18 cellular contexts compared by ENCODE assay signal in the genomic region with DNA sequence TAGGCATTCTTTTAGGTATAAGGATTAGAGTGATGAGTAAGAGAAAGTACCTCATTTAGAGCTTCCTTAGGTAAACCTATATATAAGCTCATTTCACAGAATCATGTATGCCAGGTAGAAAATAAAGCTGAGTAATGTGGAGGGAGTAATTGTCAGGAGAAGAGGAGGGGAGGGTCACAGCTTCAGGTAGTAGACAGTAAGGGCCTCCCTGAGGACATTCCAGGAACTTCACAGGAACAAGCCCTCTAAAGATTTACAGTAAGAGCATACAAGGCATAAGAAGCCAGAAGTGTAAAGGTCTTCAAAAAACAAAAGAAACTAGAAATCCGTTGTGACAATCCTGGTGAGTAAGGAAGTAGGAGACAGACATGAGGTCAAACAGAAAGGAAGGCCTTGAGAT. TPM values are rescaled to one million over a fixed set of nuclear protein-coding genes. Genes with fewer than 3 reads are reported as not detected.
DNase-seq lines count a peak whose midpoint lies in the region; ATAC-seq and TF ChIP-seq lines count a peak whose summit lies in the region.
"Had no signal": no experiment of that assay in that cellular context is flagged by ENCODE, and none has a peak within 500 bp of the region (broad histone marks: within the 10 kb centered on the region; RNA-seq: fewer than 3 reads in every experiment).

No MANE protein-coding gene starts in this region.

- H3K4me1 Mint-ChIP-seq in activated CD4-positive, alpha-beta T cell treated with anti-CD3 and anti-CD28 coated beads for 36 hours, result peaks cover 4% of the 10 kb centered on the region
- peaks cover 1% of the 10 kb centered on the region for H3K4me1 Mint-ChIP-seq in activated CD4-positive, alpha-beta T cell treated with anti-CD3 and anti-CD28 coated beads, Interleukin-2, amount 10 ng/mL, durations not matched to agents 7 days and 5 days
- H3K4me1 Mint-ChIP-seq in T-cell (no peaks in the 10 kb centered on the region), nephron (no peaks in the 10 kb centered on the region), CD14-positive monocyte (no peaks in the 10 kb centered on the region)
- H3K4me1 Mint-ChIP-seq in stimulated activated naive CD8-positive, alpha-beta T cell treated with anti-CD3 and anti-CD28 coated beads, Interleukin-15, amount 100 ng/mL, for 72 hours, result no peaks in the 10 kb centered on the region

- H3K9me3 Mint-ChIP-seq in activated CD4-positive, alpha-beta T cell treated with anti-CD3 and anti-CD28 coated beads for 36 hours (ENCODE audit: low read depth), result no peaks in the 10 kb centered on the region
- H3K9me3 Mint-ChIP-seq in activated CD4-positive, alpha-beta T cell treated with anti-CD3 and anti-CD28 coated beads, Interleukin-2, amount 10 ng/mL, durations not matched to agents 7 days and 5 days, result no peaks in the 10 kb centered on the region
- H3K9me3 Mint-ChIP-seq in T-cell (no peaks in the 10 kb centered on the region), nephron (no peaks in the 10 kb centered on the region), CD14-positive monocyte (no peaks in the 10 kb centered on the region)
- no peaks in the 10 kb centered on the region for H3K9me3 Mint-ChIP-seq in stimulated activated naive CD8-positive, alpha-beta T cell treated with anti-CD3 and anti-CD28 coated beads, Interleukin-15, amount 100 ng/mL, for 72 hours

- no peak overlapping the region for H3K4me3 Mint-ChIP-seq in activated CD4-positive, alpha-beta T cell treated with anti-CD3 and anti-CD28 coated beads for 36 hours
- no peak overlapping the region for H3K4me3 Mint-ChIP-seq in activated CD4-positive, alpha-beta T cell treated with anti-CD3 and anti-CD28 coated beads, Interleukin-2, amount 10 ng/mL, durations not matched to agents 7 days and 5 days
- H3K4me3 Mint-ChIP-seq in T-cell (no peak overlapping the region), nephron (no peak overlapping the region), CD14-positive monocyte (no peak overlapping the region)
- no peak overlapping the region for H3K4me3 Mint-ChIP-seq in stimulated activated naive CD8-positive, alpha-beta T cell treated with anti-CD3 and anti-CD28 coated beads, Interleukin-15, amount 100 ng/mL, for 72 hours
- H3K4me3 Mint-ChIP-seq: activated naive CD8-positive, alpha-beta T cell had no signal

- H3K27me3 Mint-ChIP-seq in activated CD4-positive, alpha-beta T cell treated with anti-CD3 and anti-CD28 coated beads for 36 hours, result no peaks in the 10 kb centered on the region
- no peaks in the 10 kb centered on the region for H3K27me3 Mint-ChIP-seq in activated CD4-positive, alpha-beta T cell treated with anti-CD3 and anti-CD28 coated beads, Interleukin-2, amount 10 ng/mL, durations not matched to agents 7 days and 5 days
- no peaks in the 10 kb centered on the region for H3K27me3 Mint-ChIP-seq in T-cell
- H3K27me3 Mint-ChIP-seq in nephron (ENCODE audit: low read depth), result no peaks in the 10 kb centered on the region
- no peaks in the 10 kb centered on the region for H3K27me3 Mint-ChIP-seq in CD14-positive monocyte (ENCODE audit: low read depth in 3 of 3)
- H3K27me3 Mint-ChIP-seq in stimulated activated naive CD8-positive, alpha-beta T cell treated with anti-CD3 and anti-CD28 coated beads, Interleukin-15, amount 100 ng/mL, for 72 hours, result no peaks in the 10 kb centered on the region
- H3K27me3 Mint-ChIP-seq: activated naive CD8-positive, alpha-beta T cell had no signal

- H3K36me3 Mint-ChIP-seq in activated CD4-positive, alpha-beta T cell treated with anti-CD3 and anti-CD28 coated beads for 36 hours (ENCODE audit: low read depth), result peaks cover 18% of the 10 kb centered on the region
- peaks cover 24% of the 10 kb centered on the region for H3K36me3 Mint-ChIP-seq in activated CD4-positive, alpha-beta T cell treated with anti-CD3 and anti-CD28 coated beads, Interleukin-2, amount 10 ng/mL, durations not matched to agents 7 days and 5 days (ENCODE audit: low read depth)
- H3K36me3 Mint-ChIP-seq in T-cell (peaks cover 42% of the 10 kb centered on the region), nephron (ENCODE audit: low read depth) (peaks cover 47% of the 10 kb centered on the region), CD14-positive monocyte (peaks cover 53 to 62% of the 10 kb centered on the region in 2 donors)

- peak; percentile 8 for TF ChIP-seq CTCF in fibroblast of mammary gland (conservative IDR thresholded peaks at IDR 0.05; ENCODE audit: control insufficient read depth, insufficient read depth, low read depth, low read length)
- TF ChIP-seq CTCF in nephron (IDR thresholded peaks at IDR 0.05; ENCODE audit: unreplicated experiment in 3 of 3), result peak in 2 of 3 experiments; percentile 7 to 13
- TF ChIP-seq CTCF in CD14-positive monocyte (IDR thresholded peaks at IDR 0.05), result no peak

- no peak overlapping the region for H3K4me3 ChIP-seq in fibroblast of mammary gland (ENCODE audit: control insufficient read depth, low read depth, low read length)
- H3K4me3 ChIP-seq: Peyer's patch, right atrium auricular region, SJSA1 had no signal

- POLR2A ChIA-PET in activated CD4-positive, alpha-beta T cell treated with anti-CD3 and anti-CD28 coated beads for 36 hours (lab: Charles Lee), result no interaction called here
- POLR2A ChIA-PET in activated CD4-positive, alpha-beta T cell treated with anti-CD3 and anti-CD28 coated beads, Interleukin-2, amount 10 ng/mL, durations not matched to agents 7 days and 5 days (lab: Charles Lee), result no interaction called here
- POLR2A ChIA-PET in T-cell (lab: Charles Lee), result no interaction called here

- DNase-seq in activated CD4-positive, alpha-beta T cell treated with anti-CD3 and anti-CD28 coated beads for 36 hours, result no peak
- DNase-seq in activated CD4-positive, alpha-beta T cell treated with anti-CD3 and anti-CD28 coated beads, Interleukin-2, amount 10 ng/mL, durations not matched to agents 7 days and 5 days, result no peak
- DNase-seq in T-cell (no peak), fibroblast of mammary gland (ENCODE audit: low read depth) (no peak), CD14-positive monocyte (ENCODE audit: low spot score) (no peak), A172 (ENCODE audit: low spot score) (no peak)
- DNase-seq in stimulated activated naive CD8-positive, alpha-beta T cell treated with anti-CD3 and anti-CD28 coated beads, Interleukin-15, amount 100 ng/mL, for 72 hours, result no peak
- DNase-seq: 8988T; activated CD4-positive, CD25-positive, alpha-beta regulatory T cell; effector memory CD4-positive, alpha-beta T cell; glutamatergic neuron; KG1; Peyer's patch; substantia nigra had no signal

- intact Hi-C loops in activated CD4-positive, alpha-beta T cell treated with anti-CD3 and anti-CD28 coated beads for 36 hours (cut with DNase I, micrococcal nuclease), result loop anchor here in 1 of 2 experiments (5.0 kb wide), 1 partner anchor 102 kb away; no protein-coding TSS in a partner anchor
- intact Hi-C loops in CD14-positive monocyte (cut with micrococcal nuclease), result no loop called here

- peak; percentile 16 for ATAC-seq in activated CD4-positive, alpha-beta T cell treated with anti-CD3 and anti-CD28 coated beads for 36 hours
- peak in 1 of 4 experiments; percentile 26 for ATAC-seq in T-cell (replicated peaks in 1 of 4)
- no peak for ATAC-seq in stimulated activated naive CD8-positive, alpha-beta T cell treated with anti-CD3 and anti-CD28 coated beads, Interleukin-15, amount 100 ng/mL, for 72 hours

- H3K27ac Mint-ChIP-seq in activated CD4-positive, alpha-beta T cell treated with anti-CD3 and anti-CD28 coated beads for 36 hours, result no peak overlapping the region
- H3K27ac Mint-ChIP-seq in activated CD4-positive, alpha-beta T cell treated with anti-CD3 and anti-CD28 coated beads, Interleukin-2, amount 10 ng/mL, durations not matched to agents 7 days and 5 days, result no peak overlapping the region
- H3K27ac Mint-ChIP-seq in T-cell (peak overlapping the region; percentile 33 to 36), nephron (no peak overlapping the region), CD14-positive monocyte (peak overlapping the region in 1 of 7 donors; percentile 38)
- H3K27ac Mint-ChIP-seq in stimulated activated naive CD8-positive, alpha-beta T cell treated with anti-CD3 and anti-CD28 coated beads, Interleukin-15, amount 100 ng/mL, for 72 hours, result no peak overlapping the region
- H3K27ac Mint-ChIP-seq: activated naive CD8-positive, alpha-beta T cell had no signal

- CTCF ChIA-PET in activated CD4-positive, alpha-beta T cell treated with anti-CD3 and anti-CD28 coated beads for 36 hours (lab: Charles Lee), result interaction anchor here (2.3 kb wide), 1 partner anchor 57 kb away, joined by 15 read pairs; the partner anchor contains the start of gene USP47
- CTCF ChIA-PET in activated CD4-positive, alpha-beta T cell treated with anti-CD3 and anti-CD28 coated beads, Interleukin-2, amount 10 ng/mL, durations not matched to agents 7 days and 5 days (lab: Charles Lee), result no interaction called here
- CTCF ChIA-PET in T-cell (lab: Charles Lee), result interaction anchor here in 1 of 2 donors (0.7 to 1.1 kb wide), 2 partner anchors 8 to 100 kb away, joined by 4 to 5 read pairs; no protein-coding TSS in a partner anchor

RNA-seq across cellular contexts. Expression of gene USP47, which starts 57.6 kb away (rescaled TPM):
- total RNA-seq in activated CD4-positive, alpha-beta T cell treated with anti-CD3 and anti-CD28 coated beads for 36 hours, result 10 to 100 TPM; 43.3 to 56.3 TPM
- 10 to 100 TPM; 38.2 to 42.5 TPM for total RNA-seq in activated CD4-positive, alpha-beta T cell treated with anti-CD3 and anti-CD28 coated beads, Interleukin-2, amount 10 ng/mL, durations not matched to agents 7 days and 5 days
- total RNA-seq in T-cell, result 10 to 100 TPM; 49.3 to 77.6 (median 58.6) TPM
- polyA plus RNA-seq in CD14-positive monocyte, result 10 to 100 TPM in 1 of 2 donors, 1 to 10 TPM in 1; 8.1 to 17.5 TPM
- 66.5 and 80.7 TPM in 2 replicates for total RNA-seq in A172 (2014; rRNA removed; shearing (Covaris generic))

Comparison
In these comparisons a context has a peak if more than half of its experiments do, and no peak if none do; other contexts are left out.
1. H3K27ac Mint-ChIP-seq: peak in T-cell (2 of 2); none in activated CD4-positive, alpha-beta T cell treated with anti-CD3 and anti-CD28 coated beads for 36 hours (single experiment), activated CD4-positive, alpha-beta T cell treated with anti-CD3 and anti-CD28 coated beads, Interleukin-2, amount 10 ng/mL, durations not matched to agents 7 days and 5 days (single experiment), nephron (0 of 3) and stimulated activated naive CD8-positive, alpha-beta T cell treated with anti-CD3 and anti-CD28 coated beads, Interleukin-15, amount 100 ng/mL, for 72 hours (0 of 2).